ENCODE assay signal across 34 cellular contexts in genomic region chr15:81197255-81197630, GRCh38. TPM values are rescaled to one million over a fixed set of nuclear protein-coding genes. Genes with fewer than 3 reads are reported as not detected.
"Had no signal": no experiment of that assay in that cellular context is flagged by ENCODE, and none has a peak within 500 bp of the region (broad histone marks: within the 10 kb centered on the region; RNA-seq: fewer than 3 reads in every experiment).

No MANE protein-coding gene starts in this region.

- H3K9me3 ChIP-seq: adrenal gland had no signal

- H3K9ac ChIP-seq: KMS-11 had no signal

- DNase-seq: activated B cell treated with CpG ODN at 0.5 μM for 24 hours; activated CD4-positive, alpha-beta memory T cell treated with anti-CD3 and anti-CD28 coated beads for 36 hours; activated CD4-positive, alpha-beta T cell treated with anti-CD3 and anti-CD28 coated beads for 4 hours; activated CD4-positive, alpha-beta T cell treated with anti-CD3 and anti-CD28 coated beads, Interleukin-2, amount 50 U/mL, for 1 hour; activated CD4-positive, CD25-positive, alpha-beta regulatory T cell treated with anti-CD3 and anti-CD28 coated beads, Interleukin-2, amount 50 U/mL, for 72 hours; activated CD8-positive, alpha-beta memory T cell treated with anti-CD3 and anti-CD28 coated beads, Interleukin-2, amount 50 U/mL, for 4 hours; activated gamma-delta T cell treated with Interleukin-2 at 50 U/mL for 16 hours; activated naive CD4-positive, alpha-beta T cell treated with anti-CD3 and anti-CD28 coated beads for 36 hours; activated T-cell treated with anti-CD3 and anti-CD28 coated beads for 4 hours; activated T-cell treated with anti-CD3 and anti-CD28 coated beads, Interleukin-2, amount 50 U/mL, for 4 hours; adrenal gland; brain microvascular endothelial cell; central memory CD4-positive, alpha-beta T cell; MM.1S; NCI-H1092 treated with DMSO at 0.1 percent for 48 hours; NCI-H1417; NCI-H187; NCI-H2029 treated with DMSO at 0.1 percent for 48 hours; NCI-H2107; NCI-H2171; NCI-H510A; NCI-H526; NCI-H748 treated with DMSO at 0.1 percent for 48 hours; NK-92 treated with Interleukin-12 subunit alpha and Interleukin-12 subunit beta, amount 100 ng/mL, for 24 hours; PC-3; Right ventricle myocardium superior; SW 1271; T-helper 1 cell; T-helper 2 cell; T-helper 9 cell had no signal

- H3K27ac ChIP-seq: adrenal gland, brain microvascular endothelial cell, KMS-11, VCaP had no signal

- ATAC-seq: activated naive CD4-positive, alpha-beta T cell treated with anti-CD3 and anti-CD28 coated beads, Interleukin-2, amount 50 U/mL, for 72 hours; activated T-cell treated with anti-CD3 and anti-CD28 coated beads, Interleukin-2, amount 50 U/mL, for 4 hours; PC-3 had no signal

- H3K27me3 ChIP-seq: brain microvascular endothelial cell had no signal

- H3K4me3 ChIP-seq: adrenal gland had no signal

- H3K4me2 ChIP-seq: KMS-11 had no signal

- H3K4me1 ChIP-seq: adrenal gland had no signal

- H3K36me3 ChIP-seq: adrenal gland, brain microvascular endothelial cell had no signal

RNA-seq across cellular contexts. Expression of gene IL16, which starts 0.6 kb away (rescaled TPM):
- total RNA-seq: LHCN-M2 had no signal
